20 cellular contexts compared by ENCODE assay signal in genomic region chr3:116299646-116300081, GRCh38.
DNase-seq lines count a peak whose midpoint lies in the region; ATAC-seq and TF ChIP-seq lines count a peak whose summit lies in the region.
"Had no signal": no experiment of that assay in that cellular context is flagged by ENCODE, and none has a peak within 500 bp of the region (broad histone marks: within the 10 kb centered on the region; RNA-seq: fewer than 3 reads in every experiment).

No MANE protein-coding gene starts in this region.

- peak overlapping the region; percentile 52 for H3K27ac ChIP-seq in OCI-LY3 (ENCODE audit: low read length)
- no peak overlapping the region for H3K27ac ChIP-seq in right cardiac atrium (ENCODE audit: low read length)
- H3K27ac ChIP-seq: KMS-11, neural progenitor cell, right lobe of liver, VCaP had no signal

- H3K27ac Mint-ChIP-seq in glutamatergic neuron (ENCODE audit: unreplicated experiment) (peak overlapping the region; percentile 76), progenitor cell of endocrine pancreas (no peak overlapping the region)
- H3K27ac Mint-ChIP-seq: activated T-helper 2 cell treated with anti-CD3 and anti-CD28 coated beads, Interferon-gamma antibody, Interleukin-2, Interleukin-4, amounts not matched to agents 10 μg/mL and 5 μg/mL and 100 μg/mL, durations not matched to agents 14 hours and 24 hours and 36 hours; immature natural killer cell; memory B cell; neural progenitor cell had no signal

- peaks cover 2% of the 10 kb centered on the region for H3K27me3 Mint-ChIP-seq in glutamatergic neuron (ENCODE audit: unreplicated experiment)
- H3K27me3 Mint-ChIP-seq in progenitor cell of endocrine pancreas = no peaks in the 10 kb centered on the region
- H3K27me3 Mint-ChIP-seq: memory B cell had no signal

- peak overlapping the region; percentile 59 for H3K4me2 ChIP-seq in OCI-LY3 (ENCODE audit: low read length)
- H3K4me2 ChIP-seq: KMS-11 had no signal

- H3K27me3 ChIP-seq in OCI-LY3 (ENCODE audit: low read depth, low read length) = no peaks in the 10 kb centered on the region
- H3K27me3 ChIP-seq in right cardiac atrium (ENCODE audit: control insufficient read depth, insufficient read depth) = no peaks in the 10 kb centered on the region
- H3K27me3 ChIP-seq: neural progenitor cell, right lobe of liver had no signal

- H3K9ac ChIP-seq in OCI-LY3 (ENCODE audit: low read length) = peak overlapping the region; percentile 22; the same call in 1 of the 2 replicates
- H3K9ac ChIP-seq: KMS-11, neural progenitor cell had no signal

- intact Hi-C loops in right cardiac atrium (cut with DNase I) = no loop called here

- no peaks in the 10 kb centered on the region for H3K36me3 Mint-ChIP-seq in glutamatergic neuron (ENCODE audit: unreplicated experiment)
- no peaks in the 10 kb centered on the region for H3K36me3 Mint-ChIP-seq in progenitor cell of endocrine pancreas (ENCODE audit: insufficient read depth)
- H3K36me3 Mint-ChIP-seq: immature natural killer cell, memory B cell, neural progenitor cell had no signal

- H3K4me3 ChIP-seq in OCI-LY3 (ENCODE audit: low read length) (peak overlapping the region; percentile 28), right cardiac atrium (ENCODE audit: low read length) (no peak overlapping the region)
- H3K4me3 ChIP-seq: neural progenitor cell, right lobe of liver had no signal

- H3K36me3 ChIP-seq in OCI-LY3 (replicated peaks; ENCODE audit: low read depth, low read length) = no peaks in the 10 kb centered on the region
- H3K36me3 ChIP-seq: neural progenitor cell, right lobe of liver had no signal

- 84% methylated on average over 3 of the region's 3 CpGs for WGBS in right cardiac atrium

- peaks cover 1% of the 10 kb centered on the region for H3K9me3 Mint-ChIP-seq in glutamatergic neuron (ENCODE audit: unreplicated experiment)
- no peaks in the 10 kb centered on the region for H3K9me3 Mint-ChIP-seq in progenitor cell of endocrine pancreas (ENCODE audit: low read depth)
- H3K9me3 Mint-ChIP-seq: memory B cell, neural progenitor cell had no signal

- ATAC-seq in GM18511 (IDR thresholded peaks at IDR 0.05; ENCODE audit: unreplicated experiment) (peak; percentile 59), HG02870 (IDR thresholded peaks at IDR 0.05; ENCODE audit: unreplicated experiment) (peak; percentile 71), right cardiac atrium (no peak)
- ATAC-seq: right lobe of liver had no signal

- H4K20me1 ChIP-seq in OCI-LY3 (ENCODE audit: insufficient read depth, low read length) = no peaks in the 10 kb centered on the region

- DNase-seq in glutamatergic neuron (no peak), HuH-7.5 (ENCODE audit: low spot score) (no peak), progenitor cell of endocrine pancreas (ENCODE audit: low spot score, unreplicated experiment) (no peak), right cardiac atrium (no peak)
- DNase-seq in activated CD4-positive, alpha-beta T cell treated with anti-CD3 and anti-CD28 coated beads for 4 hours = no peak
- DNase-seq: amniotic stem cell; erythroblast; H7; immature natural killer cell; NCI-H1105; right lobe of liver; stimulated activated CD4-positive, alpha-beta T cell treated with anti-CD3 and anti-CD28 coated beads, Interleukin-2, amount 100 ng/mL, for 24 hours had no signal

- peaks cover 34% of the 10 kb centered on the region for H3K4me1 Mint-ChIP-seq in glutamatergic neuron (ENCODE audit: low read depth, unreplicated experiment)
- peaks cover 5% of the 10 kb centered on the region for H3K4me1 Mint-ChIP-seq in progenitor cell of endocrine pancreas (ENCODE audit: low read depth)
- H3K4me1 Mint-ChIP-seq: immature natural killer cell, memory B cell had no signal

- peak overlapping the region; percentile 33; the same call in 1 of the 2 replicates for H2AFZ ChIP-seq in OCI-LY3 (ENCODE audit: low read depth, low read length)
- H2AFZ ChIP-seq: neural progenitor cell had no signal

- TF ChIP-seq CTCF in OCI-LY3 (IDR thresholded peaks at IDR 0.05; ENCODE audit: low read depth, low read length) = no peak
- no peak for TF ChIP-seq CTCF in glutamatergic neuron (IDR thresholded peaks at IDR 0.05; ENCODE audit: partially characterized antibody, unreplicated experiment)
- no peak for TF ChIP-seq CTCF in progenitor cell of endocrine pancreas (IDR thresholded peaks at IDR 0.05; ENCODE audit: unreplicated experiment)

- H3K4me1 ChIP-seq in OCI-LY3 (ENCODE audit: low read length) (peaks cover 25% of the 10 kb centered on the region), right cardiac atrium (ENCODE audit: control insufficient read depth, insufficient read depth, low read length) (no peaks in the 10 kb centered on the region)
- H3K4me1 ChIP-seq: right lobe of liver had no signal

- H3K4me3 Mint-ChIP-seq in glutamatergic neuron (ENCODE audit: unreplicated experiment) = peak overlapping the region; percentile 18
- no peak overlapping the region for H3K4me3 Mint-ChIP-seq in progenitor cell of endocrine pancreas (ENCODE audit: low read depth)
- H3K4me3 Mint-ChIP-seq: immature natural killer cell, memory B cell, neural progenitor cell had no signal

- no peaks in the 10 kb centered on the region for H3K9me3 ChIP-seq in OCI-LY3 (ENCODE audit: insufficient read depth, low read length)
- H3K9me3 ChIP-seq in right cardiac atrium (ENCODE audit: control insufficient read depth, low read length) = no peaks in the 10 kb centered on the region
- H3K9me3 ChIP-seq: right lobe of liver had no signal

- H3K79me2 ChIP-seq in OCI-LY3 (ENCODE audit: low read length) = no peaks in the 10 kb centered on the region

Comparison
In these comparisons a context has a peak if more than half of its experiments do, and no peak if none do; other contexts are left out.
1. ATAC-seq: peak in GM18511 (single experiment) and HG02870 (single experiment); none in right cardiac atrium (0 of 2).